Comparison of ENCODE assay signal across 1 cellular context in genomic region chr4:22444813-22445212, GRCh38.
TF ChIP-seq lines count a peak whose summit lies in the region.

No MANE protein-coding gene starts in this region.

TF ChIP-seq in GM23338, 12 proteins besides CTCF, POLR2A, EP300 and RAD21 (continued from another document):
- TF ChIP-seq REST (IDR thresholded peaks at IDR 0.05; ENCODE audit: unreplicated experiment) (no peak), ZNF331 (CRISPR knock-in tag; IDR thresholded peaks at IDR 0.05; ENCODE audit: low read depth) (no peak), ETS1 (IDR thresholded peaks at IDR 0.05) (no peak), JUNB (IDR thresholded peaks at IDR 0.05; ENCODE audit: unreplicated experiment) (no peak), ZNF462 (CRISPR knock-in tag; IDR thresholded peaks at IDR 0.05) (no peak), CREB1 (CRISPR knock-in tag; IDR thresholded peaks at IDR 0.05; ENCODE audit: low read depth) (no peak)
